In genomic region chr2:218961651-218962570, GRCh38 we compare ENCODE assay signal across 11 cellular contexts. TPM values are rescaled to one million over a fixed set of nuclear protein-coding genes. Genes with fewer than 3 reads are reported as not detected.
A peak's percentile ranks its signal among the peaks of the same experiment; 100 is the strongest.
DNase-seq lines count a peak whose midpoint lies in the region; TF ChIP-seq lines count a peak whose summit lies in the region.
"Had no signal": no experiment of that assay in that cellular context is flagged by ENCODE, and none has a peak within 500 bp of the region (broad histone marks: within the 10 kb centered on the region; RNA-seq: fewer than 3 reads in every experiment).

No MANE protein-coding gene starts in this region.

- H3K9me3 ChIP-seq in ES-I3 (ENCODE audit: control insufficient read depth, insufficient read depth, low read length), result no peaks in the 10 kb centered on the region
- no peaks in the 10 kb centered on the region for H3K9me3 ChIP-seq in iPS-15b (ENCODE audit: control insufficient read depth, insufficient read depth, low read length)
- no peaks in the 10 kb centered on the region for H3K9me3 ChIP-seq in Peyer's patch
- H3K9me3 ChIP-seq: pancreas had no signal

- peak overlapping the region; percentile 46 for H3K4me3 ChIP-seq in iPS-15b (ENCODE audit: low read depth, low read length)
- H3K4me3 ChIP-seq in Peyer's patch, result no peak overlapping the region
- H3K4me3 ChIP-seq: GM23248 had no signal

- TF ChIP-seq CTCF in Peyer's patch (IDR thresholded peaks at IDR 0.05), result no peak

- TF ChIP-seq POLR2A in Peyer's patch (IDR thresholded peaks at IDR 0.05), result no peak

- H3K4me1 ChIP-seq in ES-I3 (ENCODE audit: insufficient read depth, low read length) (peaks cover 17% of the 10 kb centered on the region), iPS-15b (ENCODE audit: control insufficient read depth, insufficient read depth, low read length) (peaks cover 14% of the 10 kb centered on the region), Peyer's patch (peaks cover 0 to 23% (median 7%) of the 10 kb centered on the region in 4 donors)
- H3K4me1 ChIP-seq: pancreas had no signal

- peaks cover 65% of the 10 kb centered on the region for H3K27me3 ChIP-seq in iPS-15b (ENCODE audit: control insufficient read depth, insufficient read depth, low read length)
- H3K27me3 ChIP-seq in Peyer's patch, result peaks cover 0 to 45% of the 10 kb centered on the region in 2 donors

- no peaks in the 10 kb centered on the region for H3K36me3 ChIP-seq in ES-I3 (ENCODE audit: insufficient read depth, low read length)
- H3K36me3 ChIP-seq in iPS-15b (ENCODE audit: control insufficient read depth, insufficient read depth, low read length), result no peaks in the 10 kb centered on the region
- no peaks in the 10 kb centered on the region for H3K36me3 ChIP-seq in Peyer's patch
- H3K36me3 ChIP-seq: pancreas had no signal

- DNase-seq in COLO829 (ENCODE audit: low spot score) (peak; percentile 70), NCI-H446 treated with DMSO at 0.1 percent for 48 hours (lab: John Stamatoyannopoulos, UW) (peak; percentile 18), NAMALWA (ENCODE audit: low spot score) (no peak), Peyer's patch (no peak), LoVo (ENCODE audit: low spot score) (no peak)
- DNase-seq in NK-92 treated with Interleukin-12 subunit alpha and Interleukin-12 subunit beta, amount 100 ng/mL, for 24 hours (lab: John Stamatoyannopoulos, UW), result no peak

- H3K9ac ChIP-seq in ES-I3 (ENCODE audit: low read depth, low read length) (peak overlapping the region; percentile 16; the same call in 1 of the 2 replicates), iPS-15b (ENCODE audit: low read depth, low read length) (no peak overlapping the region)
- H3K9ac ChIP-seq: GM23248 had no signal

- H3K27ac ChIP-seq in Peyer's patch, result no peak overlapping the region
- H3K27ac ChIP-seq: GM23248, pancreas had no signal

RNA-seq across cellular contexts. Expression of gene CDK5R2, which starts 2.4 kb away (rescaled TPM):
- total RNA-seq in Peyer's patch, result 1 to 10 TPM in 1 of 4 donors, under 1 TPM in 2, not detected in 1; 0.54 to 1.1 (median 0.95) TPM
- total RNA-seq: activated T-cell treated with anti-CD3 and anti-CD28 coated beads, Interleukin-2, amount 50 U/mL, for 72 hours; GM23248 had no signal

RNA-seq across cellular contexts. Expression of gene FEV, which starts 23.1 kb away (rescaled TPM):
- total RNA-seq in Peyer's patch, result 1 to 10 TPM in 3 of 4 donors, not detected in 1; 3.2 to 6.7 (median 5.1) TPM
- total RNA-seq: activated T-cell treated with anti-CD3 and anti-CD28 coated beads, Interleukin-2, amount 50 U/mL, for 72 hours; GM23248 had no signal

RNA-seq across cellular contexts. Expression of gene CRYBA2, which starts 31.3 kb away (rescaled TPM):
- total RNA-seq in Peyer's patch, result 10 to 100 TPM in 1 of 4 donors, 1 to 10 TPM in 2, not detected in 1; 2.4 to 14.2 (median 9.4) TPM
- total RNA-seq: activated T-cell treated with anti-CD3 and anti-CD28 coated beads, Interleukin-2, amount 50 U/mL, for 72 hours; GM23248 had no signal

Comparison
In these comparisons a context has a peak if more than half of its experiments do, and no peak if none do; other contexts are left out.
1. DNase-seq: peak in COLO829 (single experiment) and NCI-H446 treated with DMSO at 0.1 percent for 48 hours (single experiment); none in NAMALWA (single experiment), Peyer's patch (0 of 3), LoVo (single experiment) and NK-92 treated with Interleukin-12 subunit alpha and Interleukin-12 subunit beta, amount 100 ng/mL, for 24 hours (single experiment).